In genomic region chr4:7067147-7067522, GRCh38 we compare ENCODE assay signal across 8 cellular contexts. TPM values are rescaled to one million over a fixed set of nuclear protein-coding genes. Genes with fewer than 3 reads are reported as not detected.
DNase-seq lines count a peak whose midpoint lies in the region; ATAC-seq and TF ChIP-seq lines count a peak whose summit lies in the region.

No MANE protein-coding gene starts in this region.

- peak overlapping the region; percentile 89 to 96 (median 90) for H3K9ac ChIP-seq in skeletal muscle tissue (ENCODE audit: low read depth in 1 of 3, low read length in 3 of 3)

- H3K27me3 ChIP-seq in gastroesophageal sphincter (no peaks in the 10 kb centered on the region), skeletal muscle tissue (ENCODE audit: control insufficient read depth in 3 of 3, insufficient read depth in 3 of 3, low read length in 3 of 3) (no peaks in the 10 kb centered on the region)

- H3K36me3 ChIP-seq in gastroesophageal sphincter (peaks cover 0 to 24% of the 10 kb centered on the region in 2 donors), skeletal muscle tissue (ENCODE audit: control insufficient read depth in 3 of 3, insufficient read depth in 3 of 3, low read length in 3 of 3) (peaks cover 13 to 18% (median 16%) of the 10 kb centered on the region in 3 donors)

- TF ChIP-seq POLR2A in gastroesophageal sphincter (IDR thresholded peaks at IDR 0.05), result no peak

- TF ChIP-seq EP300 in gastroesophageal sphincter (IDR thresholded peaks at IDR 0.05), result no peak

- DNase-seq in GF-D8 (lab: John Stamatoyannopoulos, UW), result peak; percentile 47
- no peak for DNase-seq in superior temporal gyrus (ENCODE audit: extremely low spot score)

- peaks cover 0 to 48% (median 13%) of the 10 kb centered on the region in 3 donors for H3K4me1 ChIP-seq in gastroesophageal sphincter
- peaks cover 22 to 37% (median 25%) of the 10 kb centered on the region in 3 donors for H3K4me1 ChIP-seq in skeletal muscle tissue (ENCODE audit: control insufficient read depth in 3 of 3, insufficient read depth in 3 of 3, low read length in 3 of 3)

- peak; percentile 10 for ATAC-seq in HG02970 (IDR thresholded peaks at IDR 0.05; ENCODE audit: low FRiP score, unreplicated experiment)
- no peak for ATAC-seq in gastroesophageal sphincter
- ATAC-seq in GM21367 (IDR thresholded peaks at IDR 0.05; ENCODE audit: unreplicated experiment), result no peak
- no peak for ATAC-seq in HG02973 (IDR thresholded peaks at IDR 0.05; ENCODE audit: unreplicated experiment)

- H3K27ac ChIP-seq in gastroesophageal sphincter, result peak overlapping the region; percentile 43 to 95 (median 88)
- H3K27ac ChIP-seq in skeletal muscle tissue (ENCODE audit: low read depth, low read length), result peak overlapping the region; percentile 88

- H3K4me3 ChIP-seq in WI38 (ENCODE audit: low read depth, low read length) (peak overlapping the region; percentile 89), gastroesophageal sphincter (peak overlapping the region; percentile 46 to 73), skeletal muscle tissue (ENCODE audit: low read length in 3 of 3) (peak overlapping the region; percentile 86 to 95 (median 91))

- 2% methylated on average over 16 of the region's 19 CpGs; no CpG with 5 or more reads in 1 of the 2 donors for WGBS in gastroesophageal sphincter (ENCODE audit: low coverage in 1 of 2), 2 donors

- TF ChIP-seq CTCF in WI38 (IDR thresholded peaks at IDR 0.05; ENCODE audit: low read depth, low read length) (no peak), gastroesophageal sphincter (IDR thresholded peaks at IDR 0.05) (no peak)

- H3K9me3 ChIP-seq in gastroesophageal sphincter, result no peaks in the 10 kb centered on the region
- H3K9me3 ChIP-seq in skeletal muscle tissue (ENCODE audit: control insufficient read depth in 3 of 3, low read length in 3 of 3), result no peaks in the 10 kb centered on the region

RNA-seq across cellular contexts. Expression of gene GRPEL1, which starts 0.7 kb away (rescaled TPM):
- 10 to 100 TPM; 14.0 to 32.8 (median 23.9) TPM for total RNA-seq in gastroesophageal sphincter
- total RNA-seq in skeletal muscle tissue, result 19.3 TPM

RNA-seq across cellular contexts. Expression of gene TADA2B, which starts 24.0 kb away (rescaled TPM):
- total RNA-seq in gastroesophageal sphincter, result 10 to 100 TPM; 20.5 to 37.3 (median 28.1) TPM
- total RNA-seq in skeletal muscle tissue, result 19.3 TPM
